Comparison of ENCODE assay signal across 8 cellular contexts in genomic region chr16:15888072-15888976, GRCh38. TPM values are rescaled to one million over a fixed set of nuclear protein-coding genes. Genes with fewer than 3 reads are reported as not detected.
A peak's percentile ranks its signal among the peaks of the same experiment; 100 is the strongest.
DNase-seq lines count a peak whose midpoint lies in the region; ATAC-seq, FAIRE-seq and TF ChIP-seq lines count a peak whose summit lies in the region.

TSS of gene CEP20 (minus strand) at chr16:15888603. CDS start at chr16:15888585, 18 bp downstream.

- H3K27ac ChIP-seq in adipose tissue (ENCODE audit: low read depth, low read length) (no peak within 1 kb of the TSS), heart left ventricle (peak within 1 kb of the TSS; percentile 36 to 92 (median 85)), upper lobe of right lung (peak within 1 kb of the TSS; percentile 94)

- H3K4me1 ChIP-seq in heart left ventricle (peaks cover 0 to 33% (median 23%) of the 10 kb centered on the region in 12 donors), upper lobe of right lung (peaks cover 24% of the 10 kb centered on the region)

- H3K36me3 ChIP-seq in heart left ventricle: peaks cover 0 to 8% (median 5%) of the 10 kb centered on the region in 9 donors
- peaks cover 9% of the 10 kb centered on the region for H3K36me3 ChIP-seq in upper lobe of right lung

- intact Hi-C loops in heart left ventricle (cut with DNase I): loop anchor here in 5 of 10 donors (5.0 to 10.0 kb wide), 6 partner anchors 59 to 196 kb away; partner anchors contain the start of gene ABCC1 (in 2 of the 5)
- intact Hi-C loops in posterior vena cava (cut with DNase I): loop anchor here in 1 of 2 donors (10.0 kb wide), 1 partner anchor 126 kb away; no protein-coding TSS in a partner anchor
- intact Hi-C loops in upper lobe of right lung (cut with DNase I): no loop called here

- peak; percentile 96 for DNase-seq in GM12891 (ENCODE audit: insufficient read length, low spot score)
- peak; percentile 92 for DNase-seq in NCI-H1436 treated with DMSO at 0.1 percent for 48 hours (lab: John Stamatoyannopoulos, UW)
- peak; percentile 98 to 100 (median 99) for DNase-seq in T-cell
- peak; percentile 100 for DNase-seq in heart left ventricle
- DNase-seq in posterior vena cava (ENCODE audit: low spot score): peak; percentile 100
- DNase-seq in upper lobe of right lung: peak; percentile 100

- no peaks in the 10 kb centered on the region for H3K27me3 Mint-ChIP-seq in T-cell

- peak; percentile 88 for TF ChIP-seq POLR2A in GM12891 (IDR thresholded peaks at IDR 0.05; ENCODE audit: low read depth, low read length)
- peak; percentile 39 to 80 for TF ChIP-seq POLR2A in heart left ventricle (IDR thresholded peaks at IDR 0.05)

- peak within 1 kb of the TSS; percentile 99 to 100 (median 100) for H3K4me3 Mint-ChIP-seq in T-cell

- peak; percentile 96 for ATAC-seq in HG02840 (IDR thresholded peaks at IDR 0.05; ENCODE audit: low FRiP score, unreplicated experiment)
- ATAC-seq in T-cell (replicated peaks in 1 of 4): peak; percentile 98 to 100 (median 98)
- ATAC-seq in heart left ventricle: peak; percentile 100
- peak; percentile 100 for ATAC-seq in upper lobe of right lung

- no peaks in the 10 kb centered on the region for H3K27me3 ChIP-seq in heart left ventricle
- no peaks in the 10 kb centered on the region for H3K27me3 ChIP-seq in upper lobe of right lung

- H3K9me3 ChIP-seq in heart left ventricle (no peaks in the 10 kb centered on the region), upper lobe of right lung (no peaks in the 10 kb centered on the region)

- POLR2A ChIA-PET in T-cell (lab: Charles Lee): interaction anchor here (0.5 to 1.3 kb wide), 7 partner anchors 10 to 913 kb away, joined by 3 to 9 read pairs (median 4); partner anchors contain the start of gene PDXDC1 (in 1 of the 2)

- FAIRE-seq in GM12891 (lab: Jason Lieb, UNC): peak; percentile 97

- peak within 1 kb of the TSS; percentile 96 to 99 for H3K27ac Mint-ChIP-seq in T-cell

- peak within 1 kb of the TSS; percentile 55 to 97 (median 79) for H3K4me3 ChIP-seq in heart left ventricle
- H3K4me3 ChIP-seq in upper lobe of right lung: peak within 1 kb of the TSS; percentile 89

- no peaks in the 10 kb centered on the region for H3K9me3 Mint-ChIP-seq in T-cell

- TF ChIP-seq CTCF in heart left ventricle (IDR thresholded peaks at IDR 0.05) (peak in 7 of 12 donors; percentile 17 to 41 (median 25)), upper lobe of right lung (IDR thresholded peaks at IDR 0.05) (no peak)

- CTCF ChIA-PET in T-cell (lab: Charles Lee): interaction anchor here (0.5 to 1.5 kb wide), 14 partner anchors 12 to 926 kb away, joined by 3 to 7 read pairs (median 5); partner anchors contain the start of gene MARF1 (in 1 of the 2)

- 0 to 1% (median 1%) methylated on average over 41 of the region's 41 CpGs for WGBS in adipose tissue, 3 donors
- 0% methylated on average over 38 to 41 of the region's 41 CpGs for WGBS in heart left ventricle, 4 donors

- H3K4me1 Mint-ChIP-seq in T-cell: peaks cover 32 to 39% (median 38%) of the 10 kb centered on the region in 3 donors

- H3K36me3 Mint-ChIP-seq in T-cell: peaks cover 16% of the 10 kb centered on the region

TF ChIP-seq in GM12891, 5 proteins besides CTCF, POLR2A, EP300 and RAD21:
- TF ChIP-seq POLR2AphosphoS5 (IDR thresholded peaks at IDR 0.05; ENCODE audit: low read depth, low read length): peak; percentile 88
- TF ChIP-seq SPI1 (IDR thresholded peaks at IDR 0.05; ENCODE audit: low read depth, low read length): peak; percentile 74
- no peak for TF ChIP-seq PAX5 (IDR thresholded peaks at IDR 0.05; ENCODE audit: insufficient read depth, low read length, severe bottlenecking)
- no peak for TF ChIP-seq POU2F2 (IDR thresholded peaks at IDR 0.05; ENCODE audit: low read depth, low read length)
- TF ChIP-seq TAF1 (IDR thresholded peaks at IDR 0.05; ENCODE audit: low read depth, low read length): peak; percentile 97

RNA-seq across cellular contexts. Expression of gene CEP20, which starts in this region (rescaled TPM):
- polyA plus RNA-seq in GM12891 (2012; ENCODE audit: low read depth, missing spikeins): 18.7 TPM
- total RNA-seq in T-cell (10 to 100 TPM; 17.2 to 25.9 (median 25.2) TPM), heart left ventricle (10 to 100 TPM; 23.0 to 40.3 (median 28.7) TPM), posterior vena cava (10 to 100 TPM; 25.7 to 25.8 TPM), upper lobe of right lung (30.3 TPM)
- polyA plus RNA-seq in adipose tissue (10 to 100 TPM; 14.8 to 35.4 (median 18.1) TPM), heart left ventricle (10 to 100 TPM; 14.1 to 25.0 TPM)
